In genomic region chr14:60266021-60266937, GRCh38 we compare ENCODE assay signal across 8 cellular contexts. TPM values are rescaled to one million over a fixed set of nuclear protein-coding genes. Genes with fewer than 3 reads are reported as not detected.
DNase-seq lines count a peak whose midpoint lies in the region; ATAC-seq and TF ChIP-seq lines count a peak whose summit lies in the region.

No MANE protein-coding gene starts in this region.

- H3K4me1 Mint-ChIP-seq in MCF 10A (ENCODE audit: insufficient read depth, unreplicated experiment) = peaks cover 6% of the 10 kb centered on the region

- WGBS in testis, 2 donors = 87 to 90% methylated on average over 1 of the region's 1 CpG

- no peaks in the 10 kb centered on the region for H3K4me1 ChIP-seq in breast epithelium
- H3K4me1 ChIP-seq in OCI-LY3 (ENCODE audit: low read length) = peaks cover 12% of the 10 kb centered on the region
- no peaks in the 10 kb centered on the region for H3K4me1 ChIP-seq in testis

- no peak for ATAC-seq in HG03039 (IDR thresholded peaks at IDR 0.05; ENCODE audit: unreplicated experiment)
- no peak for ATAC-seq in HG02610 (IDR thresholded peaks at IDR 0.05; ENCODE audit: unreplicated experiment)
- no peak for ATAC-seq in HG03432 (IDR thresholded peaks at IDR 0.05; ENCODE audit: unreplicated experiment)

- no peak overlapping the region for H3K4me3 Mint-ChIP-seq in MCF 10A (ENCODE audit: unreplicated experiment)

- H3K9me3 Mint-ChIP-seq in MCF 10A (ENCODE audit: unreplicated experiment) = no peaks in the 10 kb centered on the region

- DNase-seq in MCF 10A (ENCODE audit: unreplicated experiment) = peak; percentile 53
- DNase-seq in breast epithelium (ENCODE audit: low spot score in 2 of 2) = no peak
- DNase-seq in epithelial cell of proximal tubule (ENCODE audit: low read depth) = no peak
- DNase-seq in testis = peak; percentile 32

- POLR2A ChIA-PET in MCF 10A (lab: Yijun Ruan, JAX) = interaction anchor here (1.2 to 1.7 kb wide), 4 partner anchors 11 to 21 kb away, joined by 5 to 9 read pairs (median 6); partner anchors contain the start of gene PPM1A

- no peak overlapping the region for H3K9ac ChIP-seq in OCI-LY3 (ENCODE audit: low read length)

- no peak overlapping the region for H2AFZ ChIP-seq in OCI-LY3 (ENCODE audit: low read depth, low read length)

- intact Hi-C loops in MCF 10A (cut with micrococcal nuclease) = no loop called here
- intact Hi-C loops in breast epithelium (cut with DNase I; ENCODE audit: low total_unique reads) = loop anchor here (10.0 kb wide), 1 partner anchor 1459 kb away; no protein-coding TSS in a partner anchor
- intact Hi-C loops in testis (cut with DNase I; ENCODE audit: low total_unique reads) = no loop called here

- H3K27ac ChIP-seq in breast epithelium (no peak overlapping the region), OCI-LY3 (ENCODE audit: low read length) (no peak overlapping the region), testis (no peak overlapping the region)

- peaks cover 68% of the 10 kb centered on the region for H4K20me1 ChIP-seq in OCI-LY3 (ENCODE audit: insufficient read depth, low read length)

- H3K9me3 ChIP-seq in breast epithelium = peaks cover 11 to 16% of the 10 kb centered on the region in 2 donors
- 0 out of 2 replicates have a peak, but pooled peaks cover 7% of the 10 kb centered on the region for H3K9me3 ChIP-seq in OCI-LY3 (ENCODE audit: insufficient read depth, low read length)
- H3K9me3 ChIP-seq in testis = no peaks in the 10 kb centered on the region

- no peaks in the 10 kb centered on the region for H3K27me3 Mint-ChIP-seq in MCF 10A (ENCODE audit: insufficient read depth, unreplicated experiment)

- H3K36me3 ChIP-seq in breast epithelium (no peaks in the 10 kb centered on the region), OCI-LY3 (replicated peaks; ENCODE audit: low read depth, low read length) (peaks cover 42% of the 10 kb centered on the region), testis (ENCODE audit: low read depth, missing control alignments) (no peaks in the 10 kb centered on the region)

- H3K27ac Mint-ChIP-seq in MCF 10A (ENCODE audit: low read depth, unreplicated experiment) = no peak overlapping the region

- H3K4me2 ChIP-seq in OCI-LY3 (ENCODE audit: low read length) = no peak overlapping the region

- no TSS peak for BruUV-seq in MCF 10A (replicated peaks; lab: Mats Ljungman, UMichigan)

- TF ChIP-seq POLR2A in breast epithelium (IDR thresholded peaks at IDR 0.05) (no peak), testis (IDR thresholded peaks at IDR 0.05) (no peak)

- TF ChIP-seq CTCF in MCF 10A (IDR thresholded peaks at IDR 0.05; ENCODE audit: unreplicated experiment) = peak; percentile 35
- TF ChIP-seq CTCF in breast epithelium (IDR thresholded peaks at IDR 0.05) = no peak
- peak; percentile 56 for TF ChIP-seq CTCF in OCI-LY3 (IDR thresholded peaks at IDR 0.05; ENCODE audit: low read depth, low read length)
- TF ChIP-seq CTCF in epithelial cell of proximal tubule (conservative IDR thresholded peaks at IDR 0.05; ENCODE audit: low read depth, low read length) = peak; percentile 76
- TF ChIP-seq CTCF in testis (IDR thresholded peaks at IDR 0.05) = peak in 1 of 3 experiments; percentile 17

- H3K36me3 Mint-ChIP-seq in MCF 10A (ENCODE audit: insufficient read depth, unreplicated experiment) = no peaks in the 10 kb centered on the region

- H3K4me3 ChIP-seq in breast epithelium = no peak overlapping the region
- no peak overlapping the region for H3K4me3 ChIP-seq in OCI-LY3 (ENCODE audit: low read length)
- H3K4me3 ChIP-seq in epithelial cell of proximal tubule (ENCODE audit: low read depth, low read length) = no peak overlapping the region
- H3K4me3 ChIP-seq in testis = no peak overlapping the region

- CTCF ChIA-PET in MCF 10A (lab: Yijun Ruan, JAX) = interaction anchor here (0.7 to 1.3 kb wide), 4 partner anchors 43 to 1011 kb away, joined by 3 to 4 read pairs (median 3); no protein-coding TSS in a partner anchor

- H3K79me2 ChIP-seq in OCI-LY3 (ENCODE audit: low read length) = peaks cover 96% of the 10 kb centered on the region

- H3K27me3 ChIP-seq in breast epithelium = no peaks in the 10 kb centered on the region
- no peaks in the 10 kb centered on the region for H3K27me3 ChIP-seq in OCI-LY3 (ENCODE audit: low read depth, low read length)
- no peaks in the 10 kb centered on the region for H3K27me3 ChIP-seq in testis

RNA-seq across cellular contexts. Expression of gene PPM1A, which starts 17.3 kb away (rescaled TPM):
- total RNA-seq in MCF 10A (2022) = 47.2 and 50.4 TPM in 2 replicates
- 10 to 100 TPM; 39.3 to 53.8 (median 49.9) TPM for total RNA-seq in breast epithelium
- total RNA-seq in epithelial cell of proximal tubule = 10.2 and 21.0 TPM in 2 replicates
- total RNA-seq in testis = 10 to 100 TPM; 73.0 to 91.1 TPM
- 146 TPM for polyA plus RNA-seq in testis (ENCODE audit: insufficient read depth, low read depth, low replicate concordance)

Comparison
In these comparisons a context has a peak if more than half of its experiments do, and no peak if none do; other contexts are left out.
1. DNase-seq: peak in MCF 10A (single experiment) and testis (single experiment); none in breast epithelium (0 of 2) and epithelial cell of proximal tubule (single experiment).
2. CTCF ChIP-seq: peak in MCF 10A (single experiment), OCI-LY3 (single experiment) and epithelial cell of proximal tubule (single experiment); none in breast epithelium (0 of 3).